In genomic region chr10:45580781-45581496, GRCh38 we compare ENCODE assay signal across 9 cellular contexts.
DNase-seq lines count a peak whose midpoint lies in the region; ATAC-seq and TF ChIP-seq lines count a peak whose summit lies in the region.
"Had no signal": no experiment of that assay in that cellular context is flagged by ENCODE, and none has a peak within 500 bp of the region (broad histone marks: within the 10 kb centered on the region; RNA-seq: fewer than 3 reads in every experiment).

No MANE protein-coding gene starts in this region.

- H3K4me3 Mint-ChIP-seq in T-helper 1 cell treated with Interleukin-12 subunit alpha and Interleukin-12 subunit beta and Interleukin-4 antibody, amounts not matched to agents 30 μg/mL and 1 μg/mL, for 36 hours = peak overlapping the region; percentile 88

- H3K27me3 ChIP-seq in lower lobe of right lung (ENCODE audit: low read depth) (no peaks in the 10 kb centered on the region), brain microvascular endothelial cell (replicated peaks) (no peaks in the 10 kb centered on the region)

- H3K36me3 Mint-ChIP-seq in T-helper 1 cell treated with Interleukin-12 subunit alpha and Interleukin-12 subunit beta and Interleukin-4 antibody, amounts not matched to agents 30 μg/mL and 1 μg/mL, for 36 hours (ENCODE audit: low read depth) = peaks cover 13% of the 10 kb centered on the region

- in situ Hi-C loops in brain microvascular endothelial cell (cut with HindIII; ENCODE audit: low pct_ligation_motif_present, low sequenced_read_pairs) = no loop called here

- peaks cover 23% of the 10 kb centered on the region for H3K4me1 ChIP-seq in lower lobe of right lung

- peaks cover 8% of the 10 kb centered on the region for H3K27me3 Mint-ChIP-seq in T-helper 1 cell treated with Interleukin-12 subunit alpha and Interleukin-12 subunit beta and Interleukin-4 antibody, amounts not matched to agents 30 μg/mL and 1 μg/mL, for 36 hours (ENCODE audit: low read depth)

- peaks cover 11% of the 10 kb centered on the region for H3K9me3 Mint-ChIP-seq in T-helper 1 cell treated with Interleukin-12 subunit alpha and Interleukin-12 subunit beta and Interleukin-4 antibody, amounts not matched to agents 30 μg/mL and 1 μg/mL, for 36 hours

- DNase-seq in lower lobe of right lung = no peak
- DNase-seq in brain microvascular endothelial cell = no peak
- no peak for DNase-seq in SW480 (ENCODE audit: low spot score)
- no peak for DNase-seq in NCI-H748 (lab: John Stamatoyannopoulos, UW; ENCODE audit: unreplicated experiment)
- no peak for DNase-seq in mucosa of gallbladder (ENCODE audit: low spot score)

- H3K36me3 ChIP-seq in lower lobe of right lung (no peaks in the 10 kb centered on the region), brain microvascular endothelial cell (replicated peaks) (no peaks in the 10 kb centered on the region)

- peak overlapping the region; percentile 54 for H3K27ac ChIP-seq in lower lobe of right lung
- H3K27ac ChIP-seq in brain microvascular endothelial cell = no peak overlapping the region
- H3K27ac ChIP-seq: epithelial cell of prostate had no signal

- TF ChIP-seq CTCF in lower lobe of right lung (IDR thresholded peaks at IDR 0.05) = no peak
- no peak for TF ChIP-seq CTCF in brain microvascular endothelial cell (IDR thresholded peaks at IDR 0.05; ENCODE audit: low read depth, low read length, missing control alignments)

- ATAC-seq in GM18858 (IDR thresholded peaks at IDR 0.05; ENCODE audit: unreplicated experiment) = peak; percentile 34
- ATAC-seq in HG02678 (IDR thresholded peaks at IDR 0.05; ENCODE audit: unreplicated experiment) = peak; percentile 66
- ATAC-seq in lower lobe of right lung = peak; percentile 34 to 59

- intact Hi-C loops in lower lobe of right lung (cut with DNase I) = no loop called here

- H3K9me3 ChIP-seq in lower lobe of right lung = no peaks in the 10 kb centered on the region

- H3K4me1 Mint-ChIP-seq in T-helper 1 cell treated with Interleukin-12 subunit alpha and Interleukin-12 subunit beta and Interleukin-4 antibody, amounts not matched to agents 30 μg/mL and 1 μg/mL, for 36 hours (ENCODE audit: low read depth) = peaks cover 27% of the 10 kb centered on the region

- H3K4me3 ChIP-seq in lower lobe of right lung = peak overlapping the region; percentile 36
- no peak overlapping the region for H3K4me3 ChIP-seq in brain microvascular endothelial cell (ENCODE audit: low read depth, low read length)

- peak overlapping the region; percentile 94 for H3K27ac Mint-ChIP-seq in T-helper 1 cell treated with Interleukin-12 subunit alpha and Interleukin-12 subunit beta and Interleukin-4 antibody, amounts not matched to agents 30 μg/mL and 1 μg/mL, for 36 hours
